In the genomic region with DNA sequence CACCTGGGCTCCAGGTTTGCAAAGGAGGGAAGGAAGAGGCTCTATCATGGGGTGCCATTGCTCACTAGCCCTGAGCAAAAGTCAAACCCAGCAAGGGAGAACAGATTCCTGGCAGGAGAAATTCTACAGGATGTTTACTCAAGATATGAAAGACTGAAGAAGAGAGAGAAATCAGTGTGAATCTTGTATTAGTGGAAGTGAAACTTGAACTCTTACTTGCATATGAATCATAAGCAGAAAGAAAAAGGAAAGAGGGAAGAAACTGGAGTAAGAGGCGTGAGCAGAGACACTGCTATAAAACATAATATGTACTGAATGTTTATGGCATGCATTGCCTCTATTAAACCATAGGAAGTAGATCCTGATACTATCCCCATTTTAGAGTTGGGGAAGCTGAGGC, we compare ENCODE assay signal across 9 cellular contexts.
DNase-seq lines count a peak whose midpoint lies in the region; ATAC-seq and TF ChIP-seq lines count a peak whose summit lies in the region.
"Had no signal": no experiment of that assay in that cellular context is flagged by ENCODE, and none has a peak within 500 bp of the region (broad histone marks: within the 10 kb centered on the region; RNA-seq: fewer than 3 reads in every experiment).

No MANE protein-coding gene starts in this region.

- peak; percentile 95 for ATAC-seq in GM18517 (IDR thresholded peaks at IDR 0.05; ENCODE audit: unreplicated experiment)
- ATAC-seq in GM21619 (IDR thresholded peaks at IDR 0.05; ENCODE audit: unreplicated experiment): peak; percentile 95
- peak; percentile 97 for ATAC-seq in HG03432 (IDR thresholded peaks at IDR 0.05; ENCODE audit: unreplicated experiment)

- DNase-seq in epithelial cell of esophagus (ENCODE audit: low read depth) (peak; percentile 36), AG08395 (ENCODE audit: low spot score) (no peak), T-helper 9 cell (no peak)
- DNase-seq in effector CD8-positive, alpha-beta T cell (lab: John Stamatoyannopoulos, UW): no peak
- no peak for DNase-seq in activated T-cell treated with anti-CD3 and anti-CD28 coated beads, Interleukin-2, amount 50 U/mL, for 48 hours
- DNase-seq: activated T-cell treated with anti-CD3 and anti-CD28 coated beads for 4 hours had no signal

- TF ChIP-seq CTCF in epithelial cell of esophagus (IDR thresholded peaks at IDR 0.05; ENCODE audit: insufficient read depth, low read depth, low read length, missing control alignments): no peak

- no peak overlapping the region for H3K4me3 ChIP-seq in epithelial cell of esophagus (ENCODE audit: low read length)
